In the genomic region with DNA sequence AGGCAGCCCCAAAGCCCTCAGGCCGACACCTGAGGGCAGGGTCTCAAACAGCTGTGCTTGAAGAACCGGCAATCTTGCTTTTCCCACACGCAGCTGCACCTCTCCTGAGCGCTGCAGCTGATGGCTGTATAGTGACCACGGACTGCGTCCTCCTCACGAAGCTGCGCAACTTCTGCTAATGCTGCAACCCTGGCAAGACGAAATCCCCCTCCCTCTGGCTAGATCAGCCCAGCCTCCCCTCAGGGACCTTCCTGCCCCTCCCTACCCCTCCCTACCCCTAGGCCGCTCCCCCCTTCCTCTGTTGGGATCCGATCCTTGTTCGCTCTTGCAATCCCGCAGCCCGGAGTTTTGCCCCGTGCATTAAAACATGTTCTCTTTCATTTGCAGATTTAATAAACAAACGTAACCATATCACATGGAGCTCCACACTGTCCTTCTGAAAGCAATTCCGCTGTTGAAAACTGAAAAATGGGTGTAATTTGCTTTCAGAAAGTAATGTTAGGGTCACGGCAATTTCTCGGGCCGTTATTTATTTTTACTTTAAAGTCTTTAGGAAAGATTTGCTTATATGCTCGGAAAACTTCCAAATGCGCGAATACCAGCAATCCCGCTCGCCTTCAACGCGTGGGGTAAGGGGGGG, we compare ENCODE assay signal across 10 cellular contexts. TPM values are rescaled to one million over a fixed set of nuclear protein-coding genes. Genes with fewer than 3 reads are reported as not detected.
DNase-seq lines count a peak whose midpoint lies in the region; ATAC-seq, FAIRE-seq and TF ChIP-seq lines count a peak whose summit lies in the region.
"Had no signal": no experiment of that assay in that cellular context is flagged by ENCODE, and none has a peak within 500 bp of the region (broad histone marks: within the 10 kb centered on the region; RNA-seq: fewer than 3 reads in every experiment).

No MANE protein-coding gene starts in this region.

- H3K27me3 ChIP-seq in BLaER1 (peaks cover 79% of the 10 kb centered on the region), osteoblast (ENCODE audit: insufficient read depth, low read length) (peaks cover 93% of the 10 kb centered on the region)

- FAIRE-seq in urothelium cell line (lab: Jason Lieb, UNC) = no peak

- no peak for TF ChIP-seq CTCF in chondrocyte (IDR thresholded peaks at IDR 0.05)
- no peak for TF ChIP-seq CTCF in osteoblast (IDR thresholded peaks at IDR 0.05; ENCODE audit: extremely low read depth, low read depth, low read length)
- no peak for TF ChIP-seq CTCF in CD14-positive monocyte (IDR thresholded peaks at IDR 0.05)

- ATAC-seq in HG02678 (IDR thresholded peaks at IDR 0.05; ENCODE audit: unreplicated experiment) = no peak
- ATAC-seq: natural killer cell treated with Interleukin-12 subunit alpha and Interleukin-12 subunit beta and Interleukin-15 and Interleukin-18, amount 100 ng/mL, for 72 hours had no signal

- H3K36me3 Mint-ChIP-seq in chondrocyte (ENCODE audit: low read depth) (peaks cover 8% of the 10 kb centered on the region), CD14-positive monocyte (peaks cover 8 to 25% of the 10 kb centered on the region in 2 donors)

- no peaks in the 10 kb centered on the region for H3K79me2 ChIP-seq in osteoblast (ENCODE audit: insufficient read depth, low read length)

- H3K9me3 ChIP-seq in BLaER1 (peaks cover 58% of the 10 kb centered on the region), osteoblast (ENCODE audit: low read depth, low read length) (no peaks in the 10 kb centered on the region)

- H3K36me3 ChIP-seq in BLaER1 (no peaks in the 10 kb centered on the region), osteoblast (ENCODE audit: insufficient read depth, low read length) (no peaks in the 10 kb centered on the region)

- H3K4me1 ChIP-seq in BLaER1 (peaks cover 24% of the 10 kb centered on the region), osteoblast (ENCODE audit: insufficient read depth, low read length) (no peaks in the 10 kb centered on the region)

- H3K4me1 Mint-ChIP-seq in chondrocyte (ENCODE audit: low read depth) = peaks cover 29% of the 10 kb centered on the region
- H3K4me1 Mint-ChIP-seq in CD14-positive monocyte = peaks cover 27% of the 10 kb centered on the region

- H3K27me3 Mint-ChIP-seq in chondrocyte (ENCODE audit: low read depth) = peaks cover 95% of the 10 kb centered on the region
- H3K27me3 Mint-ChIP-seq in CD14-positive monocyte (ENCODE audit: low read depth in 3 of 3) = peaks cover 96 to 100% (median 99%) of the 10 kb centered on the region in 3 donors

- no peak overlapping the region for H3K9ac ChIP-seq in BLaER1

- H3K27ac Mint-ChIP-seq in chondrocyte (ENCODE audit: unreplicated experiment) (no peak overlapping the region), CD14-positive monocyte (no peak overlapping the region)
- H3K27ac Mint-ChIP-seq: natural killer cell treated with Interleukin-12 subunit alpha and Interleukin-12 subunit beta and Interleukin-15 and Interleukin-18, amount 100 ng/mL, for 72 hours had no signal

- H4K20me1 ChIP-seq in BLaER1 = peaks cover 6% of the 10 kb centered on the region; the same call in 1 of the 2 replicates
- no peaks in the 10 kb centered on the region for H4K20me1 ChIP-seq in osteoblast (ENCODE audit: insufficient read depth, low read length)

- H3K4me2 ChIP-seq in BLaER1 (peak overlapping the region; percentile 59), osteoblast (ENCODE audit: insufficient read depth, low read length) (no peak overlapping the region)

- H3K9me3 Mint-ChIP-seq in chondrocyte (ENCODE audit: low read depth) (peaks cover 4% of the 10 kb centered on the region), CD14-positive monocyte (peaks cover 16 to 67% (median 53%) of the 10 kb centered on the region in 7 donors)
- H3K9me3 Mint-ChIP-seq: natural killer cell treated with Interleukin-12 subunit alpha and Interleukin-12 subunit beta and Interleukin-15 and Interleukin-18, amount 100 ng/mL, for 72 hours had no signal

- no peak overlapping the region for H2AFZ ChIP-seq in osteoblast (ENCODE audit: low read length)

- H3K27ac ChIP-seq in BLaER1 (no peak overlapping the region), osteoblast (ENCODE audit: low read depth, low read length) (no peak overlapping the region)

- H3K4me3 Mint-ChIP-seq in chondrocyte (ENCODE audit: unreplicated experiment) (peak overlapping the region; percentile 25), CD14-positive monocyte (peak overlapping the region in 1 of 2 donors; percentile 70)
- H3K4me3 Mint-ChIP-seq: natural killer cell treated with Interleukin-12 subunit alpha and Interleukin-12 subunit beta and Interleukin-15 and Interleukin-18, amount 100 ng/mL, for 72 hours had no signal

- H3K4me3 ChIP-seq in BLaER1 = peak overlapping the region; percentile 58
- no peak overlapping the region for H3K4me3 ChIP-seq in osteoblast (ENCODE audit: insufficient read depth, low read length)

- DNase-seq in DMS79 treated with DMSO at 0.1 percent for 48 hours (lab: John Stamatoyannopoulos, UW) (peak; percentile 94), chondrocyte (ENCODE audit: low spot score) (no peak), osteoblast (ENCODE audit: insufficient read length, low spot score, missing footprints) (peak; percentile 73), NCI-H2107 treated with DMSO at 0.1 percent for 48 hours (lab: John Stamatoyannopoulos, UW; ENCODE audit: unreplicated experiment) (no peak), urothelium cell line (ENCODE audit: low spot score) (no peak), CD14-positive monocyte (ENCODE audit: low spot score) (no peak)
- DNase-seq: cortex of kidney had no signal

- intact Hi-C loops in CD14-positive monocyte (cut with micrococcal nuclease) = no loop called here

RNA-seq across cellular contexts. Expression of gene PAX9, which starts 4.8 kb away (rescaled TPM):
- total RNA-seq in chondrocyte (0.17 to 0.28 TPM in 2 of 3 replicates, not detected in the other), osteoblast (under 0.01 TPM in 1 of 2 replicates, not detected in the other)
- not detected for polyA plus RNA-seq in CD14-positive monocyte
- total RNA-seq: natural killer cell treated with Interleukin-12 subunit alpha and Interleukin-12 subunit beta and Interleukin-15 and Interleukin-18, amount 100 ng/mL, for 72 hours had no signal

Comparison
In these comparisons a context has a peak if more than half of its experiments do, and no peak if none do; other contexts are left out.
1. DNase-seq: peak in DMS79 treated with DMSO at 0.1 percent for 48 hours (single experiment) and osteoblast (single experiment); none in chondrocyte (single experiment), NCI-H2107 treated with DMSO at 0.1 percent for 48 hours (single experiment), urothelium cell line (single experiment) and CD14-positive monocyte (single experiment).